1 cellular context compared by ENCODE assay signal in the genomic region with DNA sequence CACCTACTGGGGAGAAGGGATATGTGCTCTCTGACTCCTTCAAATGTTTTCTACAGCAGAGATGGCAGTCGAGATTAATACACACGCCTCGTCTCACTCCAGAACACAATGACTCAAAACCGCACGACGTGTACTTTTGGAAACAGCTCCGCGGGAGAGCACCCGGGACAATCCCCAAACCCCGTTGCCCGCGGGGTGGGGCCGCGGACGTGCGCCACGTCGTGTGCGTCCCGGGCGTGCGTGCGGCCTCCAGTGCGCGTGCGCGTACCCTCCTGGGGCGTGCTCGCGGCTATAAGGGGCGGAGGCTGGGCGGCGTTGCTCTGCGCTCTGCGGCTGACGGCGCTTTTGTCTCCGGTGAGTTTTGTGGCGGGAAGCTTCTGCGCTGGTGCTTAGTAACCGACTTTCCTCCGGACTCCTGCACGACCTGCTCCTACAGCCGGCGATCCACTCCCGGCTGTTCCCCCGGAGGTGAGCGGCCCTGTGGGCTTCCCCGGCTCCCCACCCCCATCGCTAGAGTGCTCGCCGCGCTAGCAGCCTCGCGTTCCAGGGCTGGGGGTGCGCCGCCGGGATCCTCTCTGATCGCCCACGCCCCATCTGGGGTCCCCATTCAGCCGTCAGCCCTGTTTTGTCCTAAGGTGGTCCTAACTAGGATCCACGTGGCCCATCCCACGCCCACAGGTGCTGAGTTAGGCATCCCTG.
TF ChIP-seq lines count a peak whose summit lies in the region.

A gene with protein sequence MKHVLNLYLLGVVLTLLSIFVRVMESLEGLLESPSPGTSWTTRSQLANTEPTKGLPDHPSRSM (plus strand): TSS at position 323 of the 699 bp plus-strand sequence. CDS start 1,391 bp downstream, outside the sequence.

TF ChIP-seq in K562, 482 proteins besides CTCF, POLR2A, EP300 and RAD21 (continued from another document and continues in another):
- TF ChIP-seq JUN (IDR thresholded peaks at IDR 0.05; ENCODE audit: borderline replicate concordance, low read depth, low read length) (peak; percentile 69; the same call in 1 of the 2 replicates), JUN (CRISPR knock-in tag; IDR thresholded peaks at IDR 0.05; ENCODE audit: borderline replicate concordance) (no peak), ARID1B (IDR thresholded peaks at IDR 0.05) (peak; percentile 60; the same call in 1 of the 2 replicates), TOE1 (IDR thresholded peaks at IDR 0.05; ENCODE audit: borderline replicate concordance) (peak; percentile 54), TOE1 (CRISPR knock-in tag; IDR thresholded peaks at IDR 0.05; ENCODE audit: borderline replicate concordance, low read depth) (no peak), HNRNPH1 (optimal IDR thresholded peaks at IDR 0.05; ENCODE audit: low read depth, low read length) (no peak), ZNF184 (CRISPR knock-in tag; IDR thresholded peaks at IDR 0.05) (no peak), NFIC (IDR thresholded peaks at IDR 0.05) (peak; percentile 83), KAT2B (IDR thresholded peaks at IDR 0.05; ENCODE audit: low read depth, low read length) (no peak), HNRNPUL1 (IDR thresholded peaks at IDR 0.05; ENCODE audit: low read length) (no peak), CAMTA2 (CRISPR knock-in tag; conservative IDR thresholded peaks at IDR 0.05) (no peak), TAF7 (tag; IDR thresholded peaks at IDR 0.05) (peak; percentile 60; the same call in 1 of the 2 replicates), ZNF133 (CRISPR knock-in tag; IDR thresholded peaks at IDR 0.05) (no peak), HDGF (IDR thresholded peaks at IDR 0.05) (0 out of 2 replicates have a peak, but pooled peaks have one; percentile 22), TEAD2 (tag; IDR thresholded peaks at IDR 0.05) (no peak), ZNF274 (IDR thresholded peaks at IDR 0.05; ENCODE audit: borderline replicate concordance, low read depth, low read length) (no peak), GTF2F1 (IDR thresholded peaks at IDR 0.05; ENCODE audit: low read depth, low read length) (peak; percentile 52; the same call in 1 of the 2 replicates), EWSR1 (IDR thresholded peaks at IDR 0.05; ENCODE audit: borderline replicate concordance, low read depth, partially characterized antibody) (no peak), ZNF12 (CRISPR knock-in tag; IDR thresholded peaks at IDR 0.05) (no peak; the same call in 1 of the 2 replicates), SRSF1 (IDR thresholded peaks at IDR 0.05; ENCODE audit: low read depth, low read length) (no peak), ATF7 (IDR thresholded peaks at IDR 0.05) (peak; percentile 91), MTF1 (CRISPR knock-in tag; IDR thresholded peaks at IDR 0.05; ENCODE audit: borderline replicate concordance) (no peak), ESRRB (CRISPR knock-in tag; IDR thresholded peaks at IDR 0.05; ENCODE audit: borderline replicate concordance) (no peak), PTBP1 (IDR thresholded peaks at IDR 0.05; ENCODE audit: low read depth, low read length) (no peak), POLR2G (IDR thresholded peaks at IDR 0.05; ENCODE audit: low read depth, low read length) (peak; percentile 93), HMG20B (CRISPR knock-in tag; IDR thresholded peaks at IDR 0.05) (no peak), POLR2H (tag; IDR thresholded peaks at IDR 0.05; ENCODE audit: low read depth) (peak; percentile 88), TCFL5 (CRISPR knock-in tag; conservative IDR thresholded peaks at IDR 0.05) (no peak), CHCHD3 (CRISPR knock-in tag; IDR thresholded peaks at IDR 0.05) (no peak)
- TF ChIP-seq, protein P1, sequence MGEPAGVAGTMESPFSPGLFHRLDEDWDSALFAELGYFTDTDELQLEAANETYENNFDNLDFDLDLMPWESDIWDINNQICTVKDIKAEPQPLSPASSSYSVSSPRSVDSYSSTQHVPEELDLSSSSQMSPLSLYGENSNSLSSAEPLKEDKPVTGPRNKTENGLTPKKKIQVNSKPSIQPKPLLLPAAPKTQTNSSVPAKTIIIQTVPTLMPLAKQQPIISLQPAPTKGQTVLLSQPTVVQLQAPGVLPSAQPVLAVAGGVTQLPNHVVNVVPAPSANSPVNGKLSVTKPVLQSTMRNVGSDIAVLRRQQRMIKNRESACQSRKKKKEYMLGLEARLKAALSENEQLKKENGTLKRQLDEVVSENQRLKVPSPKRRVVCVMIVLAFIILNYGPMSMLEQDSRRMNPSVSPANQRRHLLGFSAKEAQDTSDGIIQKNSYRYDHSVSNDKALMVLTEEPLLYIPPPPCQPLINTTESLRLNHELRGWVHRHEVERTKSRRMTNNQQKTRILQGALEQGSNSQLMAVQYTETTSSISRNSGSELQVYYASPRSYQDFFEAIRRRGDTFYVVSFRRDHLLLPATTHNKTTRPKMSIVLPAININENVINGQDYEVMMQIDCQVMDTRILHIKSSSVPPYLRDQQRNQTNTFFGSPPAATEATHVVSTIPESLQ (CRISPR knock-in tag; IDR thresholded peaks at IDR 0.05) = peak; percentile 85
- TF ChIP-seq, protein P2, sequence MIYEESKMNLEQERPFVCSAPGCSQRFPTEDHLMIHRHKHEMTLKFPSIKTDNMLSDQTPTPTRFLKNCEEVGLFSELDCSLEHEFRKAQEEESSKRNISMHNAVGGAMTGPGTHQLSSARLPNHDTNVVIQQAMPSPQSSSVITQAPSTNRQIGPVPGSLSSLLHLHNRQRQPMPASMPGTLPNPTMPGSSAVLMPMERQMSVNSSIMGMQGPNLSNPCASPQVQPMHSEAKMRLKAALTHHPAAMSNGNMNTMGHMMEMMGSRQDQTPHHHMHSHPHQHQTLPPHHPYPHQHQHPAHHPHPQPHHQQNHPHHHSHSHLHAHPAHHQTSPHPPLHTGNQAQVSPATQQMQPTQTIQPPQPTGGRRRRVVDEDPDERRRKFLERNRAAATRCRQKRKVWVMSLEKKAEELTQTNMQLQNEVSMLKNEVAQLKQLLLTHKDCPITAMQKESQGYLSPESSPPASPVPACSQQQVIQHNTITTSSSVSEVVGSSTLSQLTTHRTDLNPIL (CRISPR knock-in tag; IDR thresholded peaks at IDR 0.05) = no peak
- TF ChIP-seq, protein P3, sequence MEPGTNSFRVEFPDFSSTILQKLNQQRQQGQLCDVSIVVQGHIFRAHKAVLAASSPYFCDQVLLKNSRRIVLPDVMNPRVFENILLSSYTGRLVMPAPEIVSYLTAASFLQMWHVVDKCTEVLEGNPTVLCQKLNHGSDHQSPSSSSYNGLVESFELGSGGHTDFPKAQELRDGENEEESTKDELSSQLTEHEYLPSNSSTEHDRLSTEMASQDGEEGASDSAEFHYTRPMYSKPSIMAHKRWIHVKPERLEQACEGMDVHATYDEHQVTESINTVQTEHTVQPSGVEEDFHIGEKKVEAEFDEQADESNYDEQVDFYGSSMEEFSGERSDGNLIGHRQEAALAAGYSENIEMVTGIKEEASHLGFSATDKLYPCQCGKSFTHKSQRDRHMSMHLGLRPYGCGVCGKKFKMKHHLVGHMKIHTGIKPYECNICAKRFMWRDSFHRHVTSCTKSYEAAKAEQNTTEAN (CRISPR knock-in tag; IDR thresholded peaks at IDR 0.05) = 0 out of 2 replicates have a peak, but pooled peaks have one; percentile 33
- TF ChIP-seq, protein P4, sequence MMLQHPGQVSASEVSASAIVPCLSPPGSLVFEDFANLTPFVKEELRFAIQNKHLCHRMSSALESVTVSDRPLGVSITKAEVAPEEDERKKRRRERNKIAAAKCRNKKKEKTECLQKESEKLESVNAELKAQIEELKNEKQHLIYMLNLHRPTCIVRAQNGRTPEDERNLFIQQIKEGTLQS (IDR thresholded peaks at IDR 0.05) = peak; percentile 36; the same call in 1 of the 2 replicates
- TF ChIP-seq, protein P4 (CRISPR knock-in tag; conservative IDR thresholded peaks at IDR 0.05) = peak; percentile 73; the same call in 1 of the 2 replicates
- TF ChIP-seq, protein P5, sequence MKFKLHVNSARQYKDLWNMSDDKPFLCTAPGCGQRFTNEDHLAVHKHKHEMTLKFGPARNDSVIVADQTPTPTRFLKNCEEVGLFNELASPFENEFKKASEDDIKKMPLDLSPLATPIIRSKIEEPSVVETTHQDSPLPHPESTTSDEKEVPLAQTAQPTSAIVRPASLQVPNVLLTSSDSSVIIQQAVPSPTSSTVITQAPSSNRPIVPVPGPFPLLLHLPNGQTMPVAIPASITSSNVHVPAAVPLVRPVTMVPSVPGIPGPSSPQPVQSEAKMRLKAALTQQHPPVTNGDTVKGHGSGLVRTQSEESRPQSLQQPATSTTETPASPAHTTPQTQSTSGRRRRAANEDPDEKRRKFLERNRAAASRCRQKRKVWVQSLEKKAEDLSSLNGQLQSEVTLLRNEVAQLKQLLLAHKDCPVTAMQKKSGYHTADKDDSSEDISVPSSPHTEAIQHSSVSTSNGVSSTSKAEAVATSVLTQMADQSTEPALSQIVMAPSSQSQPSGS (CRISPR knock-in tag; IDR thresholded peaks at IDR 0.05) = no peak
- TF ChIP-seq, protein P6, sequence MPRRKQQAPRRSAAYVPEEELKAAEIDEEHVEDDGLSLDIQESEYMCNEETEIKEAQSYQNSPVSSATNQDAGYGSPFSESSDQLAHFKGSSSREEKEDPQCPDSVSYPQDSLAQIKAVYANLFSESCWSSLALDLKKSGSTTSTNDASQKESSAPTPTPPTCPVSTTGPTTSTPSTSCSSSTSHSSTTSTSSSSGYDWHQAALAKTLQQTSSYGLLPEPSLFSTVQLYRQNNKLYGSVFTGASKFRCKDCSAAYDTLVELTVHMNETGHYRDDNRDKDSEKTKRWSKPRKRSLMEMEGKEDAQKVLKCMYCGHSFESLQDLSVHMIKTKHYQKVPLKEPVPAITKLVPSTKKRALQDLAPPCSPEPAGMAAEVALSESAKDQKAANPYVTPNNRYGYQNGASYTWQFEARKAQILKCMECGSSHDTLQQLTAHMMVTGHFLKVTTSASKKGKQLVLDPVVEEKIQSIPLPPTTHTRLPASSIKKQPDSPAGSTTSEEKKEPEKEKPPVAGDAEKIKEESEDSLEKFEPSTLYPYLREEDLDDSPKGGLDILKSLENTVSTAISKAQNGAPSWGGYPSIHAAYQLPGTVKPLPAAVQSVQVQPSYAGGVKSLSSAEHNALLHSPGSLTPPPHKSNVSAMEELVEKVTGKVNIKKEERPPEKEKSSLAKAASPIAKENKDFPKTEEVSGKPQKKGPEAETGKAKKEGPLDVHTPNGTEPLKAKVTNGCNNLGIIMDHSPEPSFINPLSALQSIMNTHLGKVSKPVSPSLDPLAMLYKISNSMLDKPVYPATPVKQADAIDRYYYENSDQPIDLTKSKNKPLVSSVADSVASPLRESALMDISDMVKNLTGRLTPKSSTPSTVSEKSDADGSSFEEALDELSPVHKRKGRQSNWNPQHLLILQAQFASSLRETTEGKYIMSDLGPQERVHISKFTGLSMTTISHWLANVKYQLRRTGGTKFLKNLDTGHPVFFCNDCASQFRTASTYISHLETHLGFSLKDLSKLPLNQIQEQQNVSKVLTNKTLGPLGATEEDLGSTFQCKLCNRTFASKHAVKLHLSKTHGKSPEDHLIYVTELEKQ (CRISPR knock-in tag; IDR thresholded peaks at IDR 0.05) = no peak
- TF ChIP-seq, protein P7, sequence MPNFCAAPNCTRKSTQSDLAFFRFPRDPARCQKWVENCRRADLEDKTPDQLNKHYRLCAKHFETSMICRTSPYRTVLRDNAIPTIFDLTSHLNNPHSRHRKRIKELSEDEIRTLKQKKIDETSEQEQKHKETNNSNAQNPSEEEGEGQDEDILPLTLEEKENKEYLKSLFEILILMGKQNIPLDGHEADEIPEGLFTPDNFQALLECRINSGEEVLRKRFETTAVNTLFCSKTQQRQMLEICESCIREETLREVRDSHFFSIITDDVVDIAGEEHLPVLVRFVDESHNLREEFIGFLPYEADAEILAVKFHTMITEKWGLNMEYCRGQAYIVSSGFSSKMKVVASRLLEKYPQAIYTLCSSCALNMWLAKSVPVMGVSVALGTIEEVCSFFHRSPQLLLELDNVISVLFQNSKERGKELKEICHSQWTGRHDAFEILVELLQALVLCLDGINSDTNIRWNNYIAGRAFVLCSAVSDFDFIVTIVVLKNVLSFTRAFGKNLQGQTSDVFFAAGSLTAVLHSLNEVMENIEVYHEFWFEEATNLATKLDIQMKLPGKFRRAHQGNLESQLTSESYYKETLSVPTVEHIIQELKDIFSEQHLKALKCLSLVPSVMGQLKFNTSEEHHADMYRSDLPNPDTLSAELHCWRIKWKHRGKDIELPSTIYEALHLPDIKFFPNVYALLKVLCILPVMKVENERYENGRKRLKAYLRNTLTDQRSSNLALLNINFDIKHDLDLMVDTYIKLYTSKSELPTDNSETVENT (CRISPR knock-in tag; IDR thresholded peaks at IDR 0.05) = peak; percentile 65
- TF ChIP-seq, protein P8, sequence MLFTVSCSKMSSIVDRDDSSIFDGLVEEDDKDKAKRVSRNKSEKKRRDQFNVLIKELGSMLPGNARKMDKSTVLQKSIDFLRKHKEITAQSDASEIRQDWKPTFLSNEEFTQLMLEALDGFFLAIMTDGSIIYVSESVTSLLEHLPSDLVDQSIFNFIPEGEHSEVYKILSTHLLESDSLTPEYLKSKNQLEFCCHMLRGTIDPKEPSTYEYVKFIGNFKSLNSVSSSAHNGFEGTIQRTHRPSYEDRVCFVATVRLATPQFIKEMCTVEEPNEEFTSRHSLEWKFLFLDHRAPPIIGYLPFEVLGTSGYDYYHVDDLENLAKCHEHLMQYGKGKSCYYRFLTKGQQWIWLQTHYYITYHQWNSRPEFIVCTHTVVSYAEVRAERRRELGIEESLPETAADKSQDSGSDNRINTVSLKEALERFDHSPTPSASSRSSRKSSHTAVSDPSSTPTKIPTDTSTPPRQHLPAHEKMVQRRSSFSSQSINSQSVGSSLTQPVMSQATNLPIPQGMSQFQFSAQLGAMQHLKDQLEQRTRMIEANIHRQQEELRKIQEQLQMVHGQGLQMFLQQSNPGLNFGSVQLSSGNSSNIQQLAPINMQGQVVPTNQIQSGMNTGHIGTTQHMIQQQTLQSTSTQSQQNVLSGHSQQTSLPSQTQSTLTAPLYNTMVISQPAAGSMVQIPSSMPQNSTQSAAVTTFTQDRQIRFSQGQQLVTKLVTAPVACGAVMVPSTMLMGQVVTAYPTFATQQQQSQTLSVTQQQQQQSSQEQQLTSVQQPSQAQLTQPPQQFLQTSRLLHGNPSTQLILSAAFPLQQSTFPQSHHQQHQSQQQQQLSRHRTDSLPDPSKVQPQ (CRISPR knock-in tag; IDR thresholded peaks at IDR 0.05; ENCODE audit: borderline replicate concordance) = no peak
- TF ChIP-seq, protein P9, sequence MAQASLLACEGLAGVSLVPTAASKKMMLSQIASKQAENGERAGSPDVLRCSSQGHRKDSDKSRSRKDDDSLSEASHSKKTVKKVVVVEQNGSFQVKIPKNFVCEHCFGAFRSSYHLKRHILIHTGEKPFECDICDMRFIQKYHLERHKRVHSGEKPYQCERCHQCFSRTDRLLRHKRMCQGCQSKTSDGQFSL (CRISPR knock-in tag; IDR thresholded peaks at IDR 0.05) = peak; percentile 78
- TF ChIP-seq, protein P9 (tag; IDR thresholded peaks at IDR 0.05) = no peak
- TF ChIP-seq, protein P10, sequence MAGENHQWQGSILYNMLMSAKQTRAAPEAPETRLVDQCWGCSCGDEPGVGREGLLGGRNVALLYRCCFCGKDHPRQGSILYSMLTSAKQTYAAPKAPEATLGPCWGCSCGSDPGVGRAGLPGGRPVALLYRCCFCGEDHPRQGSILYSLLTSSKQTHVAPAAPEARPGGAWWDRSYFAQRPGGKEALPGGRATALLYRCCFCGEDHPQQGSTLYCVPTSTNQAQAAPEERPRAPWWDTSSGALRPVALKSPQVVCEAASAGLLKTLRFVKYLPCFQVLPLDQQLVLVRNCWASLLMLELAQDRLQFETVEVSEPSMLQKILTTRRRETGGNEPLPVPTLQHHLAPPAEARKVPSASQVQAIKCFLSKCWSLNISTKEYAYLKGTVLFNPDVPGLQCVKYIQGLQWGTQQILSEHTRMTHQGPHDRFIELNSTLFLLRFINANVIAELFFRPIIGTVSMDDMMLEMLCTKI (IDR thresholded peaks at IDR 0.05; ENCODE audit: partially characterized antibody) = no peak
